Comparison of ENCODE assay signal across 8 cellular contexts in the genomic region with DNA sequence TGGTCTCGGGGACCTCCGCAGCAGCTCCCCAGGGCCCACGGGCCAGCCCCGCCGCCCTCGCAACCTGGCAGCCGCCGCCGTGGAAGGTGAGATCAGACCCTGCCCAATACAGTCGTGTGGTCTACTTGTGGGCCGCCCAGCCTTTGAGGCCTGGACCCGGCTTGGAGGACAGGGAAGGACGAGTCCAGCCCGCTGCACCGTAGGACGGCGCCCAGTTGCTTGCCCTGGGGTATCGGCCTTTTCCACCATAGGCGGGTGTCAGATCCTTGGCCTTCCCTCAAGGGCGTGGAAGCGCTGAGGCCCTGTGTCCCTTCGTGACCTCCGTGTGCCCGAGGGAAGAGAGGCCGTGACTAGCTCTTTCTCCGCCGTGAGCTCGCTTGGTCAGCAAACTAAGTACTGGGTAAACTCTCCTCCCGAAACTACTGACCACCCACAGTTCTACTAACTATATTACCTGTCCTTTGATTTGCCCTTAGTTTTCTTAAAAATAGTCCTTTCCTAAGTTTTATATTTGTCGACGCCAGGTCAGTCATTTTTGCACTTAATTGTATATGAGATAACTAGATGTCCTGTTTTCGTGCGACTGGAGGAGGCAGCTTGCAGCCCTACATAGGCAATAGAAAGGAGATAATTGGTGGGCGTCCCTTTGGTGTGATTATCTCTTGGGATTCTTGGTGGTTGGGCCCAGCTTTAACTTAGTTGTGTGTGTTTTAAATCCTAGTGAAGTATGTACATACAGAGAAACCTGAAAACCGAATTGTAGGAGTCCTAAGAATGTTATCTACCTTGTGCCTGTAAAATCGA. TPM values are rescaled to one million over a fixed set of nuclear protein-coding genes. Genes with fewer than 3 reads are reported as not detected.
DNase-seq lines count a peak whose midpoint lies in the region; ATAC-seq and TF ChIP-seq lines count a peak whose summit lies in the region.

No MANE protein-coding gene starts in this region.

- TF ChIP-seq CTCF in 22Rv1 (IDR thresholded peaks at IDR 0.05) (no peak), GM12875 (IDR thresholded peaks at IDR 0.05; ENCODE audit: borderline replicate concordance, insufficient read depth, low read depth, low read length) (no peak), LNCaP clone FGC (IDR thresholded peaks at IDR 0.05; ENCODE audit: control insufficient read depth, extremely low read depth, insufficient read depth) (no peak), heart left ventricle (IDR thresholded peaks at IDR 0.05) (no peak), progenitor cell of endocrine pancreas (IDR thresholded peaks at IDR 0.05; ENCODE audit: unreplicated experiment) (no peak)

- DNase-seq in LNCaP clone FGC (ENCODE audit: low read depth) (no peak), heart left ventricle (peak; percentile 50 to 74 (median 66)), progenitor cell of endocrine pancreas (ENCODE audit: low spot score, unreplicated experiment) (peak; percentile 10), ureter (ENCODE audit: low spot score) (no peak)
- peak; percentile 36 for DNase-seq in activated naive CD4-positive, alpha-beta T cell treated with anti-CD3 and anti-CD28 coated beads, Interleukin-2, amount 50 U/mL, for 16 hours

- ATAC-seq in heart left ventricle (peak; percentile 24 to 68 (median 58)), HG03139 (IDR thresholded peaks at IDR 0.05; ENCODE audit: unreplicated experiment) (no peak)

- no peaks in the 10 kb centered on the region for H3K27me3 Mint-ChIP-seq in progenitor cell of endocrine pancreas

- H3K4me1 Mint-ChIP-seq in progenitor cell of endocrine pancreas (ENCODE audit: low read depth) = peaks cover 18% of the 10 kb centered on the region

- no peaks in the 10 kb centered on the region for H3K9me3 ChIP-seq in heart left ventricle

- H3K27ac Mint-ChIP-seq in progenitor cell of endocrine pancreas = peak overlapping the region; percentile 100

- H3K36me3 ChIP-seq in heart left ventricle = peaks cover 0 to 40% (median 39%) of the 10 kb centered on the region in 9 donors

- peak overlapping the region; percentile 88 for H3K27ac ChIP-seq in 22Rv1
- peak overlapping the region; percentile 97 to 100 (median 99) for H3K27ac ChIP-seq in heart left ventricle

- peaks cover 0 to 36% (median 23%) of the 10 kb centered on the region in 12 donors for H3K4me1 ChIP-seq in heart left ventricle

- intact Hi-C loops in heart left ventricle (cut with DNase I) = loop anchor here in 7 of 10 donors (2.0 to 10.0 kb wide), 6 partner anchors 51 to 92 kb away; partner anchors contain the start of genes APAF1 (in 4 of the 7), IKBIP (in 3 of the 7) and TMPO (in 1 of the 7)

- 0 to 1% (median 0%) methylated on average over 19 to 36 of the region's 36 CpGs for WGBS in heart left ventricle, 4 donors

- H3K27me3 ChIP-seq in heart left ventricle = no peaks in the 10 kb centered on the region

- TF ChIP-seq POLR2A in heart left ventricle (IDR thresholded peaks at IDR 0.05) = no peak

- H3K4me3 ChIP-seq in GM12875 (ENCODE audit: low read depth, low read length) = peak overlapping the region; percentile 100
- H3K4me3 ChIP-seq in LNCaP clone FGC (ENCODE audit: low read depth, low read length) = peak overlapping the region; percentile 97
- peak overlapping the region; percentile 58 to 98 (median 90) for H3K4me3 ChIP-seq in heart left ventricle

- H3K36me3 Mint-ChIP-seq in progenitor cell of endocrine pancreas (ENCODE audit: insufficient read depth) = peaks cover 12% of the 10 kb centered on the region

- no peaks in the 10 kb centered on the region for H3K9me3 Mint-ChIP-seq in progenitor cell of endocrine pancreas (ENCODE audit: low read depth)

- peak overlapping the region; percentile 96 for H3K4me3 Mint-ChIP-seq in progenitor cell of endocrine pancreas (ENCODE audit: low read depth)

RNA-seq across cellular contexts. Expression of gene SLC25A3, which starts 0.8 kb away (rescaled TPM):
- 1,000 to 10,000 TPM in 8 of 9 donors, 100 to 1,000 TPM in 1; 852 to 2,779 (median 1,586) TPM for total RNA-seq in heart left ventricle
- 1,000 to 10,000 TPM; 1,296 to 1,376 TPM for polyA plus RNA-seq in heart left ventricle
- 530 and 561 TPM in 2 replicates for total RNA-seq in progenitor cell of endocrine pancreas
- total RNA-seq in ureter = 378 TPM

RNA-seq across cellular contexts. Expression of gene IKBIP, which starts 50.3 kb away (rescaled TPM):
- 10 to 100 TPM in 1 of 9 donors, 1 to 10 TPM in 8; 3.6 to 16.5 (median 4.8) TPM for total RNA-seq in heart left ventricle
- polyA plus RNA-seq in heart left ventricle = 10 to 100 TPM in 1 of 2 donors, 1 to 10 TPM in 1; 6.1 to 11.4 TPM
- 10.8 and 11.4 TPM in 2 replicates for total RNA-seq in progenitor cell of endocrine pancreas
- 8.1 TPM for total RNA-seq in ureter

RNA-seq across cellular contexts. Expression of gene APAF1, which starts 50.8 kb away (rescaled TPM):
- total RNA-seq in heart left ventricle = 10 to 100 TPM in 1 of 9 donors, 1 to 10 TPM in 8; 2.9 to 11.6 (median 3.8) TPM
- 1 to 10 TPM; 2.5 to 3.7 TPM for polyA plus RNA-seq in heart left ventricle
- 26.3 and 30.9 TPM in 2 replicates for total RNA-seq in progenitor cell of endocrine pancreas
- 19.2 TPM for total RNA-seq in ureter

Comparison
In these comparisons a context has a peak if more than half of its experiments do, and no peak if none do; other contexts are left out.
1. DNase-seq: peak in activated naive CD4-positive, alpha-beta T cell treated with anti-CD3 and anti-CD28 coated beads, Interleukin-2, amount 50 U/mL, for 16 hours (single experiment), heart left ventricle (5 of 5) and progenitor cell of endocrine pancreas (single experiment); none in LNCaP clone FGC (single experiment) and ureter (single experiment).
2. Peak in every context shown above with its lines, with median percentiles within 50 percentile points of each other: H3K4me3 ChIP-seq.